In genomic region chr11:33234397-33235168, GRCh38 we compare ENCODE assay signal across 17 cellular contexts. TPM values are rescaled to one million over a fixed set of nuclear protein-coding genes. Genes with fewer than 3 reads are reported as not detected.
DNase-seq lines count a peak whose midpoint lies in the region; ATAC-seq and TF ChIP-seq lines count a peak whose summit lies in the region.
"Had no signal": no experiment of that assay in that cellular context is flagged by ENCODE, and none has a peak within 500 bp of the region (broad histone marks: within the 10 kb centered on the region; RNA-seq: fewer than 3 reads in every experiment).

No MANE protein-coding gene starts in this region.

- H3K36me3 ChIP-seq in left ventricle myocardium inferior = no peaks in the 10 kb centered on the region
- H3K36me3 ChIP-seq in right atrium auricular region = no peaks in the 10 kb centered on the region
- no peaks in the 10 kb centered on the region for H3K36me3 ChIP-seq in adipocyte (ENCODE audit: control insufficient read depth, insufficient read depth, low read length, severe bottlenecking)
- H3K36me3 ChIP-seq in upper lobe of left lung = no peaks in the 10 kb centered on the region
- H3K36me3 ChIP-seq: pancreas, SJSA1 had no signal

- no peaks in the 10 kb centered on the region for H3K9me3 Mint-ChIP-seq in activated naive CD8-positive, alpha-beta T cell treated with anti-CD3 and anti-CD28 coated beads for 36 hours

- TF ChIP-seq CTCF in left ventricle myocardium inferior (IDR thresholded peaks at IDR 0.05; ENCODE audit: borderline replicate concordance) = no peak
- no peak for TF ChIP-seq CTCF in right atrium auricular region (IDR thresholded peaks at IDR 0.05)
- TF ChIP-seq CTCF in upper lobe of left lung (IDR thresholded peaks at IDR 0.05) = no peak

- no peaks in the 10 kb centered on the region for H3K27me3 ChIP-seq in left ventricle myocardium inferior (ENCODE audit: low read depth)
- no peaks in the 10 kb centered on the region for H3K27me3 ChIP-seq in right atrium auricular region
- no peaks in the 10 kb centered on the region for H3K27me3 ChIP-seq in adipocyte (replicated peaks; ENCODE audit: control insufficient read depth, insufficient read depth, low read length)
- no peaks in the 10 kb centered on the region for H3K27me3 ChIP-seq in upper lobe of left lung
- H3K27me3 ChIP-seq: pancreas, SJSA1 had no signal

- no peaks in the 10 kb centered on the region for H3K36me3 Mint-ChIP-seq in activated naive CD8-positive, alpha-beta T cell treated with anti-CD3 and anti-CD28 coated beads for 36 hours

- no peak for TF ChIP-seq POLR2A in upper lobe of left lung (IDR thresholded peaks at IDR 0.05)

- DNase-seq in left ventricle myocardium inferior = no peak
- DNase-seq in right atrium auricular region (ENCODE audit: low spot score) = no peak
- DNase-seq in adipocyte (ENCODE audit: low read depth) = peak; percentile 36
- peak; percentile 8 for DNase-seq in hepatic stellate cell (ENCODE audit: low spot score)
- DNase-seq in activated naive CD8-positive, alpha-beta T cell treated with anti-CD3 and anti-CD28 coated beads for 36 hours = no peak
- DNase-seq in upper lobe of left lung = no peak
- no peak for DNase-seq in NCI-H748 (lab: John Stamatoyannopoulos, UW; ENCODE audit: unreplicated experiment)
- DNase-seq: activated CD4-positive, alpha-beta T cell treated with anti-CD3 and anti-CD28 coated beads for 4 hours; activated CD8-positive, alpha-beta memory T cell treated with anti-CD3 and anti-CD28 coated beads, Interleukin-2, amount 50 U/mL, for 4 hours; activated naive CD4-positive, alpha-beta T cell; COR-L47; left colon; pancreas; stimulated activated naive CD8-positive, alpha-beta T cell treated with anti-CD3 and anti-CD28 coated beads, Interleukin-15, Interleukin-2, amounts not matched to agents 100 U/mL and 50 U/mL, for 24 hours; T-helper 9 cell had no signal

- H3K9me3 ChIP-seq in left ventricle myocardium inferior (replicated peaks) (no peaks in the 10 kb centered on the region), right atrium auricular region (no peaks in the 10 kb centered on the region), adipocyte (ENCODE audit: control insufficient read depth, low read length) (no peaks in the 10 kb centered on the region), upper lobe of left lung (no peaks in the 10 kb centered on the region)
- H3K9me3 ChIP-seq: pancreas, SJSA1 had no signal

- H3K4me1 ChIP-seq in left ventricle myocardium inferior = peaks cover 10% of the 10 kb centered on the region
- H3K4me1 ChIP-seq in right atrium auricular region = peaks cover 0 to 7% of the 10 kb centered on the region in 2 donors
- peaks cover 10% of the 10 kb centered on the region for H3K4me1 ChIP-seq in adipocyte (ENCODE audit: control insufficient read depth, insufficient read depth, low read length)
- H3K4me1 ChIP-seq in upper lobe of left lung = peaks cover 4 to 8% (median 7%) of the 10 kb centered on the region in 4 donors
- H3K4me1 ChIP-seq: pancreas, SJSA1 had no signal

- H3K27ac ChIP-seq in left ventricle myocardium inferior (replicated peaks) (peak overlapping the region; percentile 55), right atrium auricular region (no peak overlapping the region), upper lobe of left lung (peak overlapping the region in 1 of 4 donors; percentile 38)
- H3K27ac ChIP-seq: SJSA1 had no signal

- intact Hi-C loops in left ventricle myocardium inferior (cut with micrococcal nuclease) = no loop called here

- H3K27me3 Mint-ChIP-seq in activated naive CD8-positive, alpha-beta T cell treated with anti-CD3 and anti-CD28 coated beads for 36 hours = no peaks in the 10 kb centered on the region

- no peaks in the 10 kb centered on the region for H3K4me1 Mint-ChIP-seq in activated naive CD8-positive, alpha-beta T cell treated with anti-CD3 and anti-CD28 coated beads for 36 hours

- no peak for TF ChIP-seq EP300 in upper lobe of left lung (IDR thresholded peaks at IDR 0.05)

- no peak overlapping the region for H3K4me3 Mint-ChIP-seq in activated naive CD8-positive, alpha-beta T cell treated with anti-CD3 and anti-CD28 coated beads for 36 hours

- no peak for ATAC-seq in HG03520 (IDR thresholded peaks at IDR 0.05; ENCODE audit: unreplicated experiment)
- no peak for ATAC-seq in upper lobe of left lung (ENCODE audit: low FRiP score in 2 of 2)
- ATAC-seq: left colon; pancreas; stimulated activated naive CD8-positive, alpha-beta T cell treated with anti-CD3 and anti-CD28 coated beads, Interleukin-15, Interleukin-2, amounts not matched to agents 100 U/mL and 50 U/mL, for 24 hours had no signal

- H3K27ac Mint-ChIP-seq in activated naive CD8-positive, alpha-beta T cell treated with anti-CD3 and anti-CD28 coated beads for 36 hours = no peak overlapping the region

- H3K4me3 ChIP-seq in left ventricle myocardium inferior (no peak overlapping the region), right atrium auricular region (no peak overlapping the region), adipocyte (ENCODE audit: low read length) (no peak overlapping the region), upper lobe of left lung (no peak overlapping the region)
- H3K4me3 ChIP-seq: pancreas, SJSA1 had no signal

- peak overlapping the region; percentile 15 for H3K9ac ChIP-seq in adipocyte (ENCODE audit: low read length)

- WGBS in upper lobe of left lung, 2 donors = 50 to 60% methylated on average over 6 of the region's 6 CpGs

RNA-seq across cellular contexts. Expression of gene HIPK3, which starts 22.6 kb away (rescaled TPM):
- total RNA-seq in left ventricle myocardium inferior (247 TPM), right atrium auricular region (100 to 1,000 TPM; 142 to 209 TPM), upper lobe of left lung (100 to 1,000 TPM in 4 of 6 donors, 10 to 100 TPM in 2; 63.9 to 149 (median 133) TPM)
- 10 to 100 TPM; 31.3 TPM for total RNA-seq in activated naive CD8-positive, alpha-beta T cell treated with anti-CD3 and anti-CD28 coated beads for 36 hours

Comparison
In these comparisons a context has a peak if more than half of its experiments do, and no peak if none do; other contexts are left out.
1. DNase-seq: peak in adipocyte (single experiment) and hepatic stellate cell (single experiment); none in left ventricle myocardium inferior (single experiment), right atrium auricular region (single experiment), activated naive CD8-positive, alpha-beta T cell treated with anti-CD3 and anti-CD28 coated beads for 36 hours (single experiment), upper lobe of left lung (0 of 2) and NCI-H748 (single experiment).